7 cellular contexts compared by ENCODE assay signal in the genomic region with DNA sequence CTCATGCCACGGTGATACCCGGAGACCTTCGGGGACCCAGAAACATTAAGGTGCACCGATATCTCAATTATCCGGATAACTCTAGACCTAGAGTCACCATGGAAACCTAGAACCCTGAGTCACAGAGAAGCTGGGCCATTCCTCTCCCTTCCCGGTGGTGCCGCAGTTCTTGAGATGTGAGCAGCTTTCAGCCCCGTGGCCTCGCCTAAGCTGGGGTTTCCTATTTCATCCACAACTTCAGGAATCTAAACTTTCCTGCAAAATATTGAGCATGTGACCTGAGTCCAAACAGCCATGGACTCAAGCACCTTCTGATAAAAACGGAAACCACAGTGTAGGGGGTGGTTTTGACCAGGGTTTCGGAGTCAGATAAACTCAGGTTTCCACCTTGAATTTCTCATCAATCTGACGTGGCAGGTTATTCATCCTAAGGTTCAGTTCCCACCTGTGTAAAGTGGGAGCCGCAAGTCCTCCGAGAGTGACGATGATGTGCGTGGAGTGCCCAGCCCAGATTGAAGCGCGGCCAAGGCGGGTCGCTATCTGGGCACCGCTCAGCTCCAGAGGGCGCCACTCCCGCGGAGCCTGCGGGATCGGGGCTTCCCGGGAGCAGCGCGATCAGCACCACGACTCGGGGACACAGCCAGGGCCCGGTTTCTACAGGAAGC. TPM values are rescaled to one million over a fixed set of nuclear protein-coding genes. Genes with fewer than 3 reads are reported as not detected.
DNase-seq lines count a peak whose midpoint lies in the region; ATAC-seq and TF ChIP-seq lines count a peak whose summit lies in the region.

No MANE protein-coding gene starts in this region.

- no peaks in the 10 kb centered on the region for H3K9me3 Mint-ChIP-seq in activated T-helper 1 cell treated with anti-CD3 and anti-CD28 coated beads, Interleukin-12 subunit alpha, Interleukin-12 subunit beta, Interleukin-2, Interleukin-4 antibody, amounts not matched to agents 30 ng/mL and 10 ng/mL and 1 ng/mL, durations not matched to agents 14 hours and 24 hours and 36 hours
- no peaks in the 10 kb centered on the region for H3K9me3 Mint-ChIP-seq in nephron progenitor cell

- peak in 1 of 4 donors; percentile 42 for TF ChIP-seq POLR2A in upper lobe of left lung (IDR thresholded peaks at IDR 0.05)

- H3K4me1 ChIP-seq in foreskin keratinocyte (peaks cover 41% of the 10 kb centered on the region), upper lobe of left lung (peaks cover 12 to 34% (median 23%) of the 10 kb centered on the region in 4 donors)

- TF ChIP-seq CTCF in GM06990 (IDR thresholded peaks at IDR 0.05; ENCODE audit: insufficient read depth, low read length, poor library complexity, severe bottlenecking) (peak; percentile 38), foreskin keratinocyte (conservative IDR thresholded peaks at IDR 0.05) (peak; percentile 80), nephron progenitor cell (IDR thresholded peaks at IDR 0.05) (peak; percentile 29), upper lobe of left lung (IDR thresholded peaks at IDR 0.05) (peak; percentile 10 to 67 (median 52))

- no peak for TF ChIP-seq EP300 in upper lobe of left lung (IDR thresholded peaks at IDR 0.05)

- H3K9me3 ChIP-seq in upper lobe of left lung, result no peaks in the 10 kb centered on the region

- ATAC-seq in HG02763 (IDR thresholded peaks at IDR 0.05; ENCODE audit: unreplicated experiment), result peak; percentile 14
- peak; percentile 70 for ATAC-seq in foreskin keratinocyte
- ATAC-seq in upper lobe of left lung (ENCODE audit: low FRiP score in 2 of 2), result peak; percentile 68 to 74

- H3K36me3 ChIP-seq in GM06990 (ENCODE audit: control insufficient read depth, insufficient read depth, low read length) (no peaks in the 10 kb centered on the region), upper lobe of left lung (peaks cover 0 to 15% (median 0%) of the 10 kb centered on the region in 4 donors)

- H3K27ac ChIP-seq in foreskin keratinocyte (peak overlapping the region; percentile 100), upper lobe of left lung (peak overlapping the region; percentile 97 to 99 (median 98))

- intact Hi-C loops in activated T-helper 1 cell treated with anti-CD3 and anti-CD28 coated beads, Interleukin-12 subunit alpha, Interleukin-12 subunit beta, Interleukin-2, Interleukin-4 antibody, amounts not matched to agents 30 ng/mL and 10 ng/mL and 1 ng/mL, durations not matched to agents 14 hours and 24 hours and 36 hours (cut with micrococcal nuclease), result loop anchor here (1.0 to 5.0 kb wide), 6 partner anchors 23 to 379 kb away; partner anchors contain the start of gene PSMG1

- H3K4me3 ChIP-seq in GM06990 (replicated peaks; ENCODE audit: low read depth, low read length) (peak overlapping the region; percentile 74), upper lobe of left lung (peak overlapping the region in 3 of 4 donors; percentile 60 to 90 (median 84))

- peaks cover 2% of the 10 kb centered on the region for H3K27me3 ChIP-seq in GM06990 (replicated peaks; ENCODE audit: control insufficient read depth, insufficient read depth, low read length)
- H3K27me3 ChIP-seq in foreskin keratinocyte, result no peaks in the 10 kb centered on the region
- H3K27me3 ChIP-seq in upper lobe of left lung, result no peaks in the 10 kb centered on the region

- WGBS in upper lobe of left lung, 2 donors, result 24 to 72% methylated on average over 12 to 32 of the region's 32 CpGs

- peaks cover 7% of the 10 kb centered on the region for H3K27me3 Mint-ChIP-seq in activated T-helper 1 cell treated with anti-CD3 and anti-CD28 coated beads, Interleukin-12 subunit alpha, Interleukin-12 subunit beta, Interleukin-2, Interleukin-4 antibody, amounts not matched to agents 30 ng/mL and 10 ng/mL and 1 ng/mL, durations not matched to agents 14 hours and 24 hours and 36 hours (ENCODE audit: insufficient read depth)
- peaks cover 5% of the 10 kb centered on the region for H3K27me3 Mint-ChIP-seq in nephron progenitor cell (ENCODE audit: low read depth, poor library complexity)

- H3K4me3 Mint-ChIP-seq in activated T-helper 1 cell treated with anti-CD3 and anti-CD28 coated beads, Interleukin-12 subunit alpha, Interleukin-12 subunit beta, Interleukin-2, Interleukin-4 antibody, amounts not matched to agents 30 ng/mL and 10 ng/mL and 1 ng/mL, durations not matched to agents 14 hours and 24 hours and 36 hours, result peak overlapping the region; percentile 90
- peak overlapping the region; percentile 77 for H3K4me3 Mint-ChIP-seq in nephron progenitor cell

- no peak for DNase-seq in GM06990 (ENCODE audit: extremely low read depth, insufficient read length)
- peak; percentile 47 for DNase-seq in NCI-H510A treated with DMSO at 0.1 percent for 48 hours (lab: John Stamatoyannopoulos, UW)
- DNase-seq in activated T-helper 1 cell treated with anti-CD3 and anti-CD28 coated beads, Interleukin-12 subunit alpha, Interleukin-12 subunit beta, Interleukin-2, Interleukin-4 antibody, amounts not matched to agents 30 ng/mL and 10 ng/mL and 1 ng/mL, durations not matched to agents 14 hours and 24 hours and 36 hours (ENCODE audit: low spot score), result peak; percentile 23
- DNase-seq in foreskin keratinocyte, result peak; percentile 93 to 94
- peak; percentile 70 for DNase-seq in nephron progenitor cell
- peak; percentile 90 to 93 for DNase-seq in upper lobe of left lung

- H3K27ac Mint-ChIP-seq in activated T-helper 1 cell treated with anti-CD3 and anti-CD28 coated beads, Interleukin-12 subunit alpha, Interleukin-12 subunit beta, Interleukin-2, Interleukin-4 antibody, amounts not matched to agents 30 ng/mL and 10 ng/mL and 1 ng/mL, durations not matched to agents 14 hours and 24 hours and 36 hours, result peak overlapping the region; percentile 74
- no peak overlapping the region for H3K27ac Mint-ChIP-seq in nephron progenitor cell

- peaks cover 26% of the 10 kb centered on the region for H3K4me1 Mint-ChIP-seq in activated T-helper 1 cell treated with anti-CD3 and anti-CD28 coated beads, Interleukin-12 subunit alpha, Interleukin-12 subunit beta, Interleukin-2, Interleukin-4 antibody, amounts not matched to agents 30 ng/mL and 10 ng/mL and 1 ng/mL, durations not matched to agents 14 hours and 24 hours and 36 hours (ENCODE audit: low read depth)
- peaks cover 47% of the 10 kb centered on the region for H3K4me1 Mint-ChIP-seq in nephron progenitor cell

- peaks cover 19% of the 10 kb centered on the region for H3K36me3 Mint-ChIP-seq in activated T-helper 1 cell treated with anti-CD3 and anti-CD28 coated beads, Interleukin-12 subunit alpha, Interleukin-12 subunit beta, Interleukin-2, Interleukin-4 antibody, amounts not matched to agents 30 ng/mL and 10 ng/mL and 1 ng/mL, durations not matched to agents 14 hours and 24 hours and 36 hours (ENCODE audit: low read depth)
- H3K36me3 Mint-ChIP-seq in nephron progenitor cell (ENCODE audit: low read depth), result peaks cover under 1% of the 10 kb centered on the region

RNA-seq across cellular contexts. Expression of gene ETS2, which starts 1.0 kb away (rescaled TPM):
- total RNA-seq in activated T-helper 1 cell treated with anti-CD3 and anti-CD28 coated beads, Interleukin-12 subunit alpha, Interleukin-12 subunit beta, Interleukin-2, Interleukin-4 antibody, amounts not matched to agents 30 ng/mL and 10 ng/mL and 1 ng/mL, durations not matched to agents 14 hours and 24 hours and 36 hours, result 22.9 and 25.8 TPM in 2 replicates
- total RNA-seq in foreskin keratinocyte (46.4 and 61.5 TPM in 2 replicates), upper lobe of left lung (100 to 1,000 TPM in 5 of 6 donors, 10 to 100 TPM in 1; 70.2 to 215 (median 143) TPM)
- polyA plus RNA-seq in foreskin keratinocyte, result 21.4 and 32.5 TPM in 2 replicates

Comparison
In these comparisons a context has a peak if more than half of its experiments do, and no peak if none do; other contexts are left out.
1. CTCF ChIP-seq: peak in every context shown above with its lines; median percentile 80 in foreskin keratinocyte; 52 in upper lobe of left lung; 38 in GM06990; 29 in nephron progenitor cell.
2. ATAC-seq: peak in every context shown above with its lines; median percentile 71 in upper lobe of left lung; 70 in foreskin keratinocyte; 14 in HG02763.